In the genomic region with DNA sequence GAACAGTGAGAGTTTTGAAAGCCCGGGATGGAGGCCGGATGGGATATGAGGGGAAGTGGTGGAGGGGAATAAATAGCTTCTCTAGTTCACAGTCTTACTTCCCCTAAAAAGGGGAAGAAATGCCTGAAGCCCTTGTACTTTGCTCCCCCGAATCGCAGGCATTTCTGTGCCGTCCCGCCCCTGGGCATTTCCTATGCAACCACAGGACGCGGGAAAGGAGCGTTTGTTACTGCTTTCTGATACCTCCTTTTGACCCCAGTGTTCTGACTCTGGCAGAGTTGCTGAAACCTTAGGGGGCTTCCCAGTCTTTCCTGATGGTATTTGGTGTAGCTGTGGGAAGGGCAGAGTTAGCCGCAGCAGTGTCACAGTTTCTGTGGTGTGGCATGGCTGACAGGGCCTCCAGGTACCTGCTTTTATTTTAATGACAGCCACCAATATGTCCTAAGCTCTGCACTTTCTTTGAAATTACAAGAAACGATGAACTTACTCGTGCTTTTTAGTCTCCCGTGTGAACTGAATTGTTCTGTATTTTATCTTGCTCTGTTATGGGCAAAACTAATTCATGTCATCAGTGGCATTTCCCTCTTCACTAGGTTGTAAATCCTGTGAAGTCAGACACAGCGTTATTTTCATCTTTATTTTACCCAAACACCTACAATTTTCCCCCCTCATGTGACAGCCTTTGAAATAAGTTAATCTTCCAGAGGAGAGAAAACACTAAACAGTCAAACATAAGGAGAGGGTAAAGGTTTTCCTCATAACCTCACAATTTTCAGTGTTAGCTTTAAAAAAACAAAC, we compare ENCODE assay signal across 1 cellular context.
TF ChIP-seq lines count a peak whose summit lies in the region.

No MANE protein-coding gene starts in this region.

TF ChIP-seq in WTC11, 78 proteins besides CTCF, POLR2A, EP300 and RAD21 (continued from another document):
- TF ChIP-seq, protein P1, sequence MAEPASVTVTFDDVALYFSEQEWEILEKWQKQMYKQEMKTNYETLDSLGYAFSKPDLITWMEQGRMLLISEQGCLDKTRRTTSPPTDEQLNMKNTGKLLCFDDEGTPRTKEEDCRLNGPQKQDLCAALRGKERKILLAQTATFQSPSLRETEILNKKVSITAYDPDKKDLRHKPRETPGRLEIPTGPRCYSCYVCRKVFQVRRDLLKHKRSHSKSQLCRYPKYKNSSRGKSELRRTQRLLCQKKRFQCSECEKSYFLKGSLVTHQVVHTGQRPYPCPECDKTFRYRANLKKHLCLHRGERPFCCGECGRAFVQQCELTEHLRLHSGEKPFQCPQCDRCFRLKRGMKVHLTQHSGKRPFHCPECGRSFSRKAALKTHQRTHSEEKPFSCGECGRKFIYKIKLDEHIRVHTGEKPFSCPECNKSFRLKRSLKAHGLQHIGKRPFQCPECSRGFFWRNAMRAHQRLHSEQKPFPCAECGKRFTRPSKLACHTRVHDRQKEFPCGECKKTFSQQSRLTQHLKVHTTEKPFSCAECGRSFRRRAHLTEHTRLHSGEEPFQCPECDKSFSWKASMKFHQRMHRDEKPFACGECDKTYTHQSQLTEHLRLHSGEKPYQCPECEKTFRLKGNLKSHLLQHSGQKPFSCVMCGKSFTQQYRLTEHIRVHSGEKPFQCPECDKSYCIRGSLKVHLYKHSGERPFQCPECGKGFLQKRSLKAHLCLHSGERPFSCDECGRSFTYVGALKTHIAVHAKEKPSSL (CRISPR knock-in tag; conservative IDR thresholded peaks at IDR 0.05): no peak
- TF ChIP-seq SOX15 (CRISPR knock-in tag; IDR thresholded peaks at IDR 0.05): no peak
- no peak for TF ChIP-seq ZNF317 (CRISPR knock-in tag; IDR thresholded peaks at IDR 0.05; ENCODE audit: borderline replicate concordance, low read depth)
- TF ChIP-seq, protein P2, sequence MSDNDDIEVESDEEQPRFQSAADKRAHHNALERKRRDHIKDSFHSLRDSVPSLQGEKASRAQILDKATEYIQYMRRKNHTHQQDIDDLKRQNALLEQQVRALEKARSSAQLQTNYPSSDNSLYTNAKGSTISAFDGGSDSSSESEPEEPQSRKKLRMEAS (CRISPR knock-in tag; IDR thresholded peaks at IDR 0.05): no peak
- TF ChIP-seq, protein P3, sequence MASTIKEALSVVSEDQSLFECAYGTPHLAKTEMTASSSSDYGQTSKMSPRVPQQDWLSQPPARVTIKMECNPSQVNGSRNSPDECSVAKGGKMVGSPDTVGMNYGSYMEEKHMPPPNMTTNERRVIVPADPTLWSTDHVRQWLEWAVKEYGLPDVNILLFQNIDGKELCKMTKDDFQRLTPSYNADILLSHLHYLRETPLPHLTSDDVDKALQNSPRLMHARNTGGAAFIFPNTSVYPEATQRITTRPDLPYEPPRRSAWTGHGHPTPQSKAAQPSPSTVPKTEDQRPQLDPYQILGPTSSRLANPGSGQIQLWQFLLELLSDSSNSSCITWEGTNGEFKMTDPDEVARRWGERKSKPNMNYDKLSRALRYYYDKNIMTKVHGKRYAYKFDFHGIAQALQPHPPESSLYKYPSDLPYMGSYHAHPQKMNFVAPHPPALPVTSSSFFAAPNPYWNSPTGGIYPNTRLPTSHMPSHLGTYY (CRISPR knock-in tag; IDR thresholded peaks at IDR 0.05): no peak
- TF ChIP-seq, protein P4, sequence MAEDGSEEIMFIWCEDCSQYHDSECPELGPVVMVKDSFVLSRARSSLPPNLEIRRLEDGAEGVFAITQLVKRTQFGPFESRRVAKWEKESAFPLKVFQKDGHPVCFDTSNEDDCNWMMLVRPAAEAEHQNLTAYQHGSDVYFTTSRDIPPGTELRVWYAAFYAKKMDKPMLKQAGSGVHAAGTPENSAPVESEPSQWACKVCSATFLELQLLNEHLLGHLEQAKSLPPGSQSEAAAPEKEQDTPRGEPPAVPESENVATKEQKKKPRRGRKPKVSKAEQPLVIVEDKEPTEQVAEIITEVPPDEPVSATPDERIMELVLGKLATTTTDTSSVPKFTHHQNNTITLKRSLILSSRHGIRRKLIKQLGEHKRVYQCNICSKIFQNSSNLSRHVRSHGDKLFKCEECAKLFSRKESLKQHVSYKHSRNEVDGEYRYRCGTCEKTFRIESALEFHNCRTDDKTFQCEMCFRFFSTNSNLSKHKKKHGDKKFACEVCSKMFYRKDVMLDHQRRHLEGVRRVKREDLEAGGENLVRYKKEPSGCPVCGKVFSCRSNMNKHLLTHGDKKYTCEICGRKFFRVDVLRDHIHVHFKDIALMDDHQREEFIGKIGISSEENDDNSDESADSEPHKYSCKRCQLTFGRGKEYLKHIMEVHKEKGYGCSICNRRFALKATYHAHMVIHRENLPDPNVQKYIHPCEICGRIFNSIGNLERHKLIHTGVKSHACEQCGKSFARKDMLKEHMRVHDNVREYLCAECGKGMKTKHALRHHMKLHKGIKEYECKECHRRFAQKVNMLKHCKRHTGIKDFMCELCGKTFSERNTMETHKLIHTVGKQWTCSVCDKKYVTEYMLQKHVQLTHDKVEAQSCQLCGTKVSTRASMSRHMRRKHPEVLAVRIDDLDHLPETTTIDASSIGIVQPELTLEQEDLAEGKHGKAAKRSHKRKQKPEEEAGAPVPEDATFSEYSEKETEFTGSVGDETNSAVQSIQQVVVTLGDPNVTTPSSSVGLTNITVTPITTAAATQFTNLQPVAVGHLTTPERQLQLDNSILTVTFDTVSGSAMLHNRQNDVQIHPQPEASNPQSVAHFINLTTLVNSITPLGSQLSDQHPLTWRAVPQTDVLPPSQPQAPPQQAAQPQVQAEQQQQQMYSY (CRISPR knock-in tag; IDR thresholded peaks at IDR 0.05): no peak; the same call in 1 of the 2 replicates
- no peak for TF ChIP-seq MYBL2 (CRISPR knock-in tag; IDR thresholded peaks at IDR 0.05)
TF ChIP-seq in WTC11: peak in this region for 0.
